Comparison of ENCODE assay signal across 1 cellular context in genomic region chr3:119776304-119776703, GRCh38.
TF ChIP-seq lines count a peak whose summit lies in the region.

No MANE protein-coding gene starts in this region.

TF ChIP-seq in A549, 52 proteins besides CTCF, POLR2A, EP300 and RAD21 (continued from another document):
- TF ChIP-seq HMGXB4 (CRISPR knock-in tag; IDR thresholded peaks at IDR 0.05; ENCODE audit: borderline replicate concordance) (no peak), ZFP36 (IDR thresholded peaks at IDR 0.05; ENCODE audit: borderline replicate concordance, partially characterized antibody) (no peak), ZSCAN20 (CRISPR knock-in tag; IDR thresholded peaks at IDR 0.05) (no peak)
